8 cellular contexts compared by ENCODE assay signal in the genomic region with DNA sequence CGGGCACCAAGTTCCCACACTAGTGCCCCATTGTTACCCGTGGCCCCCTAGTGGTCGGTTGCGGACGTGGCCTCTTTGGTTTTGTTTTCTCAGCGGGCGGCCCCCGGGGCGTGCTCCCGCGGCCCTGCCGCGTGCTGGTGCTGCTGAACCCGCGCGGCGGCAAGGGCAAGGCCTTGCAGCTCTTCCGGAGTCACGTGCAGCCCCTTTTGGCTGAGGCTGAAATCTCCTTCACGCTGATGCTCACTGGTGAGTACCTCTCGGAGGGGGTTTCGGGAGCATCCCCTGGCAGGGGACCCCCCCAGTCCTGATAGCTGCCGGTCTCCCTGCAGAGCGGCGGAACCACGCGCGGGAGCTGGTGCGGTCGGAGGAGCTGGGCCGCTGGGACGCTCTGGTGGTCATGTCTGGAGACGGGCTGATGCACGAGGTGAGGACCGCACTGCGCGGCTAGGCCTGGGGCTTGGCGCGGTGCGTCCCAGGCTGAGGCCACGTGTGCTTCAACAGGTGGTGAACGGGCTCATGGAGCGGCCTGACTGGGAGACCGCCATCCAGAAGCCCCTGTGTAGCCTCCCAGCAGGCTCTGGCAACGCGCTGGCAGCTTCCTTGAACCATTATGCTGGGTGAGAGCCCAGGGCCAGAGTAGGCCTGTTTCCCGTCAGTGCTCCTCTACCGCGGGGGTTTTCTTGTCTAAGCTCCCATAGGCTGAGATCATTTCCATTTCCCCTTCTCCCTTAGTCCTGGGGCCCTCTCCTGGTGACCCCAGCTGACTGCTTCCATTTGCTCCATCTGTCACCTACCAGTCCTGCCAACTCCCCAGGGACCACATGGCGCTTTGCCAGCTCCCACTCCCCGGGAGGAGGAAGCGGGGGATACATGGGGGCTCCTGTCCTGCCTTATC. TPM values are rescaled to one million over a fixed set of nuclear protein-coding genes. Genes with fewer than 3 reads are reported as not detected.
DNase-seq lines count a peak whose midpoint lies in the region; ATAC-seq, FAIRE-seq and TF ChIP-seq lines count a peak whose summit lies in the region.

No MANE protein-coding gene starts in this region.

- ATAC-seq in GM18870 (IDR thresholded peaks at IDR 0.05; ENCODE audit: unreplicated experiment): no peak

- TF ChIP-seq CTCF in bronchial epithelial cell (IDR thresholded peaks at IDR 0.05; ENCODE audit: insufficient read depth, low read length, severe bottlenecking): peak; percentile 94

- DNase-seq in NCI-H1436 (lab: John Stamatoyannopoulos, UW): peak; percentile 74
- no peak for DNase-seq in NCI-H1436 treated with DMSO at 0.1 percent for 48 hours (lab: John Stamatoyannopoulos, UW)
- DNase-seq in NCI-H2171 treated with DMSO at 0.1 percent for 48 hours (lab: John Stamatoyannopoulos, UW): peak; percentile 76
- DNase-seq in activated CD4-positive, CD25-positive, alpha-beta regulatory T cell (lab: John Stamatoyannopoulos, UW): peak; percentile 64 to 77 (median 70)
- DNase-seq in bronchial epithelial cell (ENCODE audit: low read depth): peak; percentile 46
- peak; percentile 88 for DNase-seq in left kidney (ENCODE audit: low read depth, low spot score)
- DNase-seq in stimulated activated CD4-positive, alpha-beta T cell treated with anti-CD3 and anti-CD28 coated beads, Interleukin-4, amount 100 ng/mL, for 48 hours (ENCODE audit: low read depth in 2 of 2): peak; percentile 84 to 86

- no peaks in the 10 kb centered on the region for H3K27me3 ChIP-seq in bronchial epithelial cell (ENCODE audit: control insufficient read depth, insufficient read depth, low read length)

- H3K36me3 ChIP-seq in bronchial epithelial cell (ENCODE audit: control insufficient read depth, insufficient read depth, low read length): peaks cover 9% of the 10 kb centered on the region

- FAIRE-seq in bronchial epithelial cell (lab: Jason Lieb, UNC): no peak

- peak overlapping the region; percentile 70 for H3K4me3 ChIP-seq in bronchial epithelial cell (ENCODE audit: low read depth, low read length)

RNA-seq across cellular contexts. Expression of a gene that starts 1.7 kb away (rescaled TPM):
- 76.1 and 80.1 TPM in 2 replicates for total RNA-seq in bronchial epithelial cell

RNA-seq across cellular contexts. Expression of a gene that starts 32.4 kb away (rescaled TPM):
- total RNA-seq in bronchial epithelial cell: 29.2 and 30.5 TPM in 2 replicates
